In genomic region chr12:47799357-47799955, GRCh38 we compare ENCODE assay signal across 11 cellular contexts. TPM values are rescaled to one million over a fixed set of nuclear protein-coding genes. Genes with fewer than 3 reads are reported as not detected.
DNase-seq lines count a peak whose midpoint lies in the region; FAIRE-seq and TF ChIP-seq lines count a peak whose summit lies in the region.
"Had no signal": no experiment of that assay in that cellular context is flagged by ENCODE, and none has a peak within 500 bp of the region (broad histone marks: within the 10 kb centered on the region; RNA-seq: fewer than 3 reads in every experiment).

No MANE protein-coding gene starts in this region.

- H3K4me1 ChIP-seq in breast epithelium (peaks cover 33 to 35% of the 10 kb centered on the region in 2 donors), mammary epithelial cell (ENCODE audit: insufficient read depth, low read length) (peaks cover 6% of the 10 kb centered on the region), neutrophil (ENCODE audit: control insufficient read depth in 1 of 2, insufficient read depth in 1 of 2, low read depth in 1 of 2, low read length in 1 of 2) (peaks cover 44 to 45% of the 10 kb centered on the region in 2 experiments)
- H3K4me1 ChIP-seq: SJSA1 had no signal

- in situ Hi-C loops in mammary epithelial cell (cut with MboI; ENCODE audit: low sequenced_read_pairs in 2 of 2) = no loop called here

- H2AFZ ChIP-seq in mammary epithelial cell (ENCODE audit: low read depth, low read length) = no peak overlapping the region

- WGBS in mammary epithelial cell (ENCODE audit: low coverage, missing lambda C conversion rate) = 89% methylated on average over 7 of the region's 7 CpGs

- BruUV-seq in mammary epithelial cell (replicated peaks; lab: Mats Ljungman, UMichigan) = no TSS peak

- no peak overlapping the region for H3K4me2 ChIP-seq in mammary epithelial cell (ENCODE audit: insufficient read depth, low read depth, low read length)

- H3K9ac ChIP-seq in mammary epithelial cell (ENCODE audit: insufficient read depth, low read length) = no peak overlapping the region

- H4K20me1 ChIP-seq in mammary epithelial cell (ENCODE audit: insufficient read depth, low read length) = no peaks in the 10 kb centered on the region

- CTCF ChIA-PET in mammary epithelial cell (lab: Charles Lee; ENCODE audit: low non-redundant PET) = no interaction called here

- no peak for FAIRE-seq in H54 (lab: Jason Lieb, UNC)

- H3K36me3 ChIP-seq in breast epithelium = no peaks in the 10 kb centered on the region
- peaks cover 7% of the 10 kb centered on the region for H3K36me3 ChIP-seq in mammary epithelial cell (ENCODE audit: insufficient read depth, low read length)
- H3K36me3 ChIP-seq in neutrophil = peaks cover 52% of the 10 kb centered on the region

- H3K4me3 ChIP-seq in breast epithelium = no peak overlapping the region
- H3K4me3 ChIP-seq in mammary epithelial cell (replicated peaks in 1 of 3; ENCODE audit: insufficient read depth in 1 of 3, low read depth in 2 of 3, low read length in 3 of 3) = no peak overlapping the region
- no peak overlapping the region for H3K4me3 ChIP-seq in neutrophil (ENCODE audit: low read depth in 1 of 2, low read length in 1 of 2)
- H3K4me3 ChIP-seq: SJSA1 had no signal

- no peak for DNase-seq in breast epithelium (ENCODE audit: low spot score in 2 of 2)
- no peak for DNase-seq in mammary epithelial cell
- peak; percentile 77 for DNase-seq in fibroblast of gingiva (ENCODE audit: low read depth)
- no peak for DNase-seq in iPS-NIHi7 (ENCODE audit: extremely low spot score)
- DNase-seq in OCI-M1 (lab: John Stamatoyannopoulos, UW) = no peak
- no peak for DNase-seq in NCI-H2029 (lab: John Stamatoyannopoulos, UW)
- DNase-seq in H54 (ENCODE audit: insufficient read length, low spot score) = no peak
- DNase-seq: naive B cell, NCI-H1436 treated with DMSO at 0.1 percent for 48 hours had no signal

- peak overlapping the region; percentile 71 to 82 for H3K27ac ChIP-seq in breast epithelium
- no peak overlapping the region for H3K27ac ChIP-seq in mammary epithelial cell (ENCODE audit: insufficient read depth, low read depth, low read length)
- H3K27ac ChIP-seq in neutrophil = peak overlapping the region; percentile 24
- H3K27ac ChIP-seq: SJSA1 had no signal

- H3K27me3 ChIP-seq in breast epithelium (no peaks in the 10 kb centered on the region), mammary epithelial cell (ENCODE audit: insufficient read depth, low read length) (no peaks in the 10 kb centered on the region), neutrophil (no peaks in the 10 kb centered on the region)
- H3K27me3 ChIP-seq: SJSA1 had no signal

- dilution Hi-C loops in mammary epithelial cell (cut with HindIII; ENCODE audit: low sequenced_read_pairs) = no loop called here

- no peaks in the 10 kb centered on the region for H3K9me3 ChIP-seq in breast epithelium
- no peaks in the 10 kb centered on the region for H3K9me3 ChIP-seq in mammary epithelial cell (replicated peaks; ENCODE audit: insufficient read depth, low read length)
- H3K9me3 ChIP-seq in neutrophil = no peaks in the 10 kb centered on the region
- H3K9me3 ChIP-seq: SJSA1 had no signal

- TF ChIP-seq CTCF in breast epithelium (IDR thresholded peaks at IDR 0.05) (no peak), mammary epithelial cell (conservative IDR thresholded peaks at IDR 0.05 in 1 of 2, IDR thresholded peaks at IDR 0.05 in 1 of 2; ENCODE audit: extremely low read depth in 1 of 2, insufficient read depth in 1 of 2, low read depth in 1 of 2, low read length in 2 of 2) (no peak), neutrophil (IDR thresholded peaks at IDR 0.05) (no peak)

- intact Hi-C loops in breast epithelium (cut with DNase I; ENCODE audit: low total_unique reads) (no loop called here), mammary epithelial cell (cut with micrococcal nuclease) (no loop called here)

- no peak for TF ChIP-seq POLR2A in breast epithelium (IDR thresholded peaks at IDR 0.05)
- TF ChIP-seq POLR2A in H54 (IDR thresholded peaks at IDR 0.05; ENCODE audit: low read depth, low read length) = no peak

- peaks cover 62% of the 10 kb centered on the region for H3K79me2 ChIP-seq in mammary epithelial cell (ENCODE audit: insufficient read depth, low read length)

RNA-seq across cellular contexts. Expression of gene HDAC7, which starts 20.2 kb away (rescaled TPM):
- total RNA-seq in breast epithelium (10 to 100 TPM; 37.6 to 77.0 (median 44.9) TPM), mammary epithelial cell (10 to 100 TPM; 17.7 to 72.1 TPM)
- polyA plus RNA-seq in mammary epithelial cell = 30.5 TPM
- 96.1 TPM for polyA minus RNA-seq in mammary epithelial cell

RNA-seq across cellular contexts. Expression of gene SLC48A1, which starts 26.4 kb away (rescaled TPM):
- total RNA-seq in breast epithelium = 10 to 100 TPM; 27.5 to 51.5 (median 30.6) TPM
- 10 to 100 TPM; 22.0 to 29.3 TPM for total RNA-seq in mammary epithelial cell
- 11.8 TPM for polyA plus RNA-seq in mammary epithelial cell
- 22.0 TPM for polyA minus RNA-seq in mammary epithelial cell

RNA-seq across cellular contexts. Expression of gene RAPGEF3, which starts 40.8 kb away (rescaled TPM):
- total RNA-seq in breast epithelium (10 to 100 TPM; 40.6 to 87.8 (median 60.3) TPM), mammary epithelial cell (10 to 100 TPM in 1 of 2 donors, 1 to 10 TPM in 1; 9.7 to 41.0 TPM)
- 6.2 TPM for polyA plus RNA-seq in mammary epithelial cell
- 10.0 TPM for polyA minus RNA-seq in mammary epithelial cell
